In genomic region chr20:4281258-4282055, GRCh38 we compare ENCODE assay signal across 26 cellular contexts. TPM values are rescaled to one million over a fixed set of nuclear protein-coding genes. Genes with fewer than 3 reads are reported as not detected.
"Had no signal": no experiment of that assay in that cellular context is flagged by ENCODE, and none has a peak within 500 bp of the region (broad histone marks: within the 10 kb centered on the region; RNA-seq: fewer than 3 reads in every experiment).

No MANE protein-coding gene starts in this region.

- DNase-seq: cerebellar nuclear complex; dorsolateral prefrontal cortex; effector CD4-positive, alpha-beta T cell; hypothalamus; immature natural killer cell; islet precursor cell; kidney glomerular epithelial cell; left colon; left ventricle myocardium superior; lower lobe of right lung; natural killer cell; occipital lobe; pancreas; retina; sigmoid colon; stimulated activated CD4-positive, alpha-beta T cell treated with anti-CD3 and anti-CD28 coated beads, Interleukin-2, amount 100 ng/mL, for 24 hours; stimulated activated CD4-positive, alpha-beta T cell treated with anti-CD3 and anti-CD28 coated beads, Interleukin-4, amount 100 ng/mL, for 24 hours; stimulated activated naive CD4-positive, alpha-beta T cell treated with Interleukin-2 at 50 U/mL for 16 hours; stomach; tibial artery had no signal

- H3K4me3 Mint-ChIP-seq: immature natural killer cell; natural killer cell; stimulated activated effector memory CD8-positive, alpha-beta T cell treated with anti-CD3 and anti-CD28 coated beads, Interleukin-12 subunit alpha, Interleukin-12 subunit beta, amount 100 ng/mL, for 72 hours; type B pancreatic cell had no signal

- H3K27ac Mint-ChIP-seq: immature natural killer cell; natural killer cell; stimulated activated effector memory CD8-positive, alpha-beta T cell treated with anti-CD3 and anti-CD28 coated beads, Interleukin-12 subunit alpha, Interleukin-12 subunit beta, amount 100 ng/mL, for 72 hours; type B pancreatic cell had no signal

- FAIRE-seq: frontal cortex, pancreas had no signal

- H3K27me3 ChIP-seq: pancreas, sigmoid colon, tibial artery had no signal

- H3K9me3 Mint-ChIP-seq: type B pancreatic cell had no signal

- H3K36me3 Mint-ChIP-seq: immature natural killer cell; natural killer cell; stimulated activated effector memory CD8-positive, alpha-beta T cell treated with anti-CD3 and anti-CD28 coated beads, Interleukin-12 subunit alpha, Interleukin-12 subunit beta, amount 100 ng/mL, for 72 hours; type B pancreatic cell had no signal

- H3K4me1 ChIP-seq: lower lobe of right lung, pancreas, sigmoid colon, stomach had no signal

- H3K9me3 ChIP-seq: pancreas had no signal

- H3K4me3 ChIP-seq: dorsolateral prefrontal cortex, lower lobe of right lung, pancreas, sigmoid colon, stomach, tibial artery had no signal

- H3K36me3 ChIP-seq: lower lobe of right lung, pancreas, sigmoid colon, stomach, tibial artery had no signal

- ATAC-seq: left colon; left ventricle myocardium superior; lower lobe of right lung; natural killer cell; pancreas; stimulated activated effector memory CD8-positive, alpha-beta T cell treated with anti-CD3 and anti-CD28 coated beads, Interleukin-12 subunit alpha, Interleukin-12 subunit beta, amount 100 ng/mL, for 72 hours had no signal

- H3K4me1 Mint-ChIP-seq: immature natural killer cell; natural killer cell; stimulated activated effector memory CD8-positive, alpha-beta T cell treated with anti-CD3 and anti-CD28 coated beads, Interleukin-12 subunit alpha, Interleukin-12 subunit beta, amount 100 ng/mL, for 72 hours had no signal

- H3K27ac ChIP-seq: dorsolateral prefrontal cortex, lower lobe of right lung, pancreas, stomach, tibial artery had no signal

RNA-seq across cellular contexts. Expression of gene ADRA1D, which starts 32.4 kb away (rescaled TPM):
- total RNA-seq: myocyte, natural killer cell, subcutaneous adipose tissue had no signal
- polyA plus RNA-seq: immature natural killer cell, neural cell had no signal
